8 cellular contexts compared by ENCODE assay signal in genomic region chr4:154622598-154622997, GRCh38. TPM values are rescaled to one million over a fixed set of nuclear protein-coding genes. Genes with fewer than 3 reads are reported as not detected.
A peak's percentile ranks its signal among the peaks of the same experiment; 100 is the strongest.
DNase-seq lines count a peak whose midpoint lies in the region; ATAC-seq, FAIRE-seq and TF ChIP-seq lines count a peak whose summit lies in the region.

No MANE protein-coding gene starts in this region.

- H3K4me3 ChIP-seq in adrenal gland: no peak overlapping the region
- H3K4me3 ChIP-seq in kidney (ENCODE audit: low read length in 2 of 2): no peak overlapping the region

- DNase-seq in stimulated activated CD4-positive, alpha-beta T cell treated with anti-CD3 and anti-CD28 coated beads, Interleukin-4, amount 100 ng/mL, for 24 hours: peak; percentile 7
- no peak for DNase-seq in stimulated activated CD4-positive, alpha-beta T cell treated with anti-CD3 and anti-CD28 coated beads, Interleukin-2, amount 100 ng/mL, for 24 hours
- DNase-seq in KBM-7: peak; percentile 45
- peak in 2 of 7 donors; percentile 11 to 18 for DNase-seq in adrenal gland
- DNase-seq in kidney: no peak
- DNase-seq in NCI-H1436 (lab: John Stamatoyannopoulos, UW): no peak
- no peak for DNase-seq in activated T-cell treated with anti-CD3 and anti-CD28 coated beads, Interleukin-2, amount 50 U/mL, for 48 hours

- no peak for TF ChIP-seq POLR2A in adrenal gland (IDR thresholded peaks at IDR 0.05)

- ATAC-seq in GM21619 (IDR thresholded peaks at IDR 0.05; ENCODE audit: unreplicated experiment): peak; percentile 41

- H3K36me3 ChIP-seq in adrenal gland (replicated peaks in 1 of 2) (no peaks in the 10 kb centered on the region), kidney (ENCODE audit: control insufficient read depth in 1 of 2, insufficient read depth in 2 of 2, low read length in 2 of 2) (no peaks in the 10 kb centered on the region)

- no peak overlapping the region for H3K9ac ChIP-seq in kidney (ENCODE audit: low read length in 2 of 2)

- intact Hi-C loops in adrenal gland (cut with DNase I) (loop anchor here (5.0 kb wide), 2 partner anchors 65 to 70 kb away; partner anchors contain the start of gene PLRG1 (in 1 of the 2)), kidney (cut with DNase I) (loop anchor here (10.0 kb wide), 1 partner anchor 68 kb away; the partner anchor contains the start of gene PLRG1)

- H3K4me1 ChIP-seq in adrenal gland (replicated peaks in 1 of 2) (peaks cover 0 to 7% of the 10 kb centered on the region in 2 donors), kidney (ENCODE audit: control insufficient read depth in 1 of 2, insufficient read depth in 1 of 2, low read depth in 1 of 2, low read length in 2 of 2) (no peaks in the 10 kb centered on the region)

- TF ChIP-seq CTCF in adrenal gland (IDR thresholded peaks at IDR 0.05) (peak; percentile 22 to 56 (median 41)), kidney (IDR thresholded peaks at IDR 0.05; ENCODE audit: borderline replicate concordance, extremely low read depth, insufficient read depth) (peak; percentile 58)

- in situ Hi-C loops in KBM-7 (cut with MboI; ENCODE audit: low pct_unique_long_range_greater_than_20kb, low sequenced_read_pairs): loop anchor here (25.0 kb wide), 1 partner anchor 285 kb away; no protein-coding TSS in a partner anchor

- FAIRE-seq in kidney (lab: Jason Lieb, UNC): no peak

- no peaks in the 10 kb centered on the region for H3K9me3 ChIP-seq in adrenal gland (replicated peaks in 1 of 3)
- no peaks in the 10 kb centered on the region for H3K9me3 ChIP-seq in kidney (ENCODE audit: control insufficient read depth in 1 of 2, low read length in 2 of 2)

- no peak overlapping the region for H3K27ac ChIP-seq in adrenal gland
- H3K27ac ChIP-seq in kidney (ENCODE audit: low read depth in 2 of 2, low read length in 2 of 2): no peak overlapping the region

- peaks cover 9% of the 10 kb centered on the region for H3K27me3 ChIP-seq in adrenal gland

RNA-seq across cellular contexts. Expression of gene FGG, which starts 10.1 kb away (rescaled TPM):
- total RNA-seq in adrenal gland (10 to 100 TPM in 5 of 8 donors, 1 to 10 TPM in 2, not detected in 1; 5.7 to 71.2 (median 14.7) TPM), kidney (2.8 TPM)
- polyA plus RNA-seq in adrenal gland (10 to 100 TPM in 1 of 3 donors, 1 to 10 TPM in 2; 1.7 to 11.2 (median 3.1) TPM), kidney (ENCODE audit: insufficient read depth, low read depth, low replicate concordance) (1.8 TPM)

RNA-seq across cellular contexts. Expression of gene FGA, which starts 32.1 kb away (rescaled TPM):
- total RNA-seq in adrenal gland (1 to 10 TPM in 2 of 8 donors, under 1 TPM in 3, not detected in 3; 0.14 to 4.9 (median 0.81) TPM), kidney (6.1 TPM)
- polyA plus RNA-seq in adrenal gland (1 to 10 TPM in 1 of 3 donors, under 1 TPM in 2; 0.03 to 4.6 (median 0.72) TPM), kidney (ENCODE audit: insufficient read depth, low read depth, low replicate concordance) (5.3 TPM)

RNA-seq across cellular contexts. Expression of gene FGB, which starts 59.8 kb away (rescaled TPM):
- total RNA-seq in adrenal gland (1 to 10 TPM in 2 of 8 donors, under 1 TPM in 2, not detected in 4; 0.42 to 4.8 (median 2.1) TPM), kidney (42.5 TPM)
- polyA plus RNA-seq in adrenal gland (1 to 10 TPM in 2 of 3 donors, not detected in 1; 1.4 to 8.8 TPM), kidney (ENCODE audit: insufficient read depth, low read depth, low replicate concordance) (23.5 TPM)

Comparison
In these comparisons a context has a peak if more than half of its experiments do, and no peak if none do; other contexts are left out.
1. DNase-seq: peak in stimulated activated CD4-positive, alpha-beta T cell treated with anti-CD3 and anti-CD28 coated beads, Interleukin-4, amount 100 ng/mL, for 24 hours (single experiment) and KBM-7 (single experiment); none in stimulated activated CD4-positive, alpha-beta T cell treated with anti-CD3 and anti-CD28 coated beads, Interleukin-2, amount 100 ng/mL, for 24 hours (0 of 2), kidney (single experiment), NCI-H1436 (single experiment) and activated T-cell treated with anti-CD3 and anti-CD28 coated beads, Interleukin-2, amount 50 U/mL, for 48 hours (0 of 2).